24 cellular contexts compared by ENCODE assay signal in the genomic region with DNA sequence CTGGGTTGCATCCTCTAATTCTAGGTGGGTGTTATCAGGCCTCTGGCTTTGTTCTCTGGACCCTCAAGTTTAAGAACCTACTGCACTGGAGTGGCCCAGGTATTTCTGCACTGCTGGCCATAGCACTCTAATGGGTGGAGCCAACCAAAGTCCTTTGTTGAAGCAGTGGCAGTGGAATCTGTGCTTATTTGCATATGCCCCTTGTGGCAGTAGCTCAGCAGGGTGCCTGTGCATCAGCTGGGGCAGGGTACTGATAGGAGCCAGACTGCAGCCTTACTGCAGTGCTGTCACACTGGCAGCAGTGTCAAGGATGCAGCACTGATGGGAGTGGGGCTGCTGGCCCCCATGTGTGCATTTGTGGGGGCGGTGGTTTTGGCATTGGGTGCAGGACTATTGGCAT.
"Had no signal": no experiment of that assay in that cellular context is flagged by ENCODE, and none has a peak within 500 bp of the region (broad histone marks: within the 10 kb centered on the region; RNA-seq: fewer than 3 reads in every experiment).

No MANE protein-coding gene starts in this region.

- H3K4me3 ChIP-seq: gastroesophageal sphincter, pancreas, psoas muscle, right atrium auricular region, spleen, thyroid gland had no signal

- DNase-seq: activated CD4-positive, alpha-beta memory T cell treated with anti-CD3 and anti-CD28 coated beads for 36 hours; activated CD4-positive, alpha-beta T cell treated with anti-CD3 and anti-CD28 coated beads for 4 hours; activated CD4-positive, CD25-positive, alpha-beta regulatory T cell; activated effector memory CD4-positive, alpha-beta T cell treated with anti-CD3 and anti-CD28 coated beads, Interleukin-2, amount 50 U/mL, for 16 hours; activated naive CD4-positive, alpha-beta T cell treated with anti-CD3 and anti-CD28 coated beads, Interleukin-2, amount 10 ng/mL, durations not matched to agents 7 days and 5 days; activated naive CD8-positive, alpha-beta T cell treated with anti-CD3 and anti-CD28 coated beads, Interleukin-2, amount 50 U/mL, for 24 hours; cerebellar nuclear complex; cortex of kidney; head of caudate nucleus; hypothalamus; kidney; psoas muscle; spleen; stimulated activated CD4-positive, alpha-beta T cell treated with anti-CD3 and anti-CD28 coated beads, Interleukin-4, amount 100 ng/mL, for 24 hours; substantia nigra; T-helper 17 cell; thyroid gland had no signal

- H3K36me3 ChIP-seq: gastroesophageal sphincter, pancreas, right atrium auricular region, spleen, thyroid gland had no signal

- H3K9me3 ChIP-seq: pancreas, psoas muscle, right atrium auricular region, thyroid gland had no signal

- H3K4me3 Mint-ChIP-seq: activated CD4-positive, alpha-beta memory T cell treated with anti-CD3 and anti-CD28 coated beads for 36 hours; activated naive CD4-positive, alpha-beta T cell treated with anti-CD3 and anti-CD28 coated beads, Interleukin-2, amount 10 ng/mL, durations not matched to agents 7 days and 5 days; activated naive CD8-positive, alpha-beta T cell treated with anti-CD3 and anti-CD28 coated beads, Interleukin-2, amount 50 U/mL, for 24 hours; natural killer cell treated with Interleukin-12 subunit alpha and Interleukin-12 subunit beta and Interleukin-15 and Interleukin-18, amount 100 ng/mL, for 72 hours; stimulated activated naive CD8-positive, alpha-beta T cell treated with anti-CD3 and anti-CD28 coated beads, Interleukin-15, Interleukin-2, amounts not matched to agents 100 ng/mL and 50 ng/mL, for 24 hours; T-helper 17 cell had no signal

- H3K27ac ChIP-seq: epithelial cell of prostate, gastroesophageal sphincter, pancreas, psoas muscle, right atrium auricular region, spleen, thyroid gland had no signal

- H3K36me3 Mint-ChIP-seq: activated CD4-positive, alpha-beta memory T cell treated with anti-CD3 and anti-CD28 coated beads for 36 hours; activated naive CD4-positive, alpha-beta T cell treated with anti-CD3 and anti-CD28 coated beads, Interleukin-2, amount 10 ng/mL, durations not matched to agents 7 days and 5 days had no signal

- H3K27ac Mint-ChIP-seq: activated CD4-positive, alpha-beta memory T cell treated with anti-CD3 and anti-CD28 coated beads for 36 hours; activated naive CD4-positive, alpha-beta T cell treated with anti-CD3 and anti-CD28 coated beads, Interleukin-2, amount 10 ng/mL, durations not matched to agents 7 days and 5 days; activated naive CD8-positive, alpha-beta T cell treated with anti-CD3 and anti-CD28 coated beads, Interleukin-2, amount 50 U/mL, for 24 hours; natural killer cell treated with Interleukin-12 subunit alpha and Interleukin-12 subunit beta and Interleukin-15 and Interleukin-18, amount 100 ng/mL, for 72 hours; stimulated activated naive CD8-positive, alpha-beta T cell treated with anti-CD3 and anti-CD28 coated beads, Interleukin-15, Interleukin-2, amounts not matched to agents 100 ng/mL and 50 ng/mL, for 24 hours; T-helper 17 cell had no signal

- H3K27me3 ChIP-seq: gastroesophageal sphincter, pancreas, right atrium auricular region, spleen, thyroid gland had no signal

- H3K27me3 Mint-ChIP-seq: activated CD4-positive, alpha-beta memory T cell treated with anti-CD3 and anti-CD28 coated beads for 36 hours; activated naive CD4-positive, alpha-beta T cell treated with anti-CD3 and anti-CD28 coated beads, Interleukin-2, amount 10 ng/mL, durations not matched to agents 7 days and 5 days; activated naive CD8-positive, alpha-beta T cell treated with anti-CD3 and anti-CD28 coated beads, Interleukin-2, amount 50 U/mL, for 24 hours; natural killer cell treated with Interleukin-12 subunit alpha and Interleukin-12 subunit beta and Interleukin-15 and Interleukin-18, amount 100 ng/mL, for 72 hours; stimulated activated naive CD8-positive, alpha-beta T cell treated with anti-CD3 and anti-CD28 coated beads, Interleukin-15, Interleukin-2, amounts not matched to agents 100 ng/mL and 50 ng/mL, for 24 hours; T-helper 17 cell had no signal

- H3K4me1 ChIP-seq: gastroesophageal sphincter, pancreas, psoas muscle, right atrium auricular region, spleen, thyroid gland had no signal

- ATAC-seq: activated naive CD8-positive, alpha-beta T cell treated with anti-CD3 and anti-CD28 coated beads, Interleukin-2, amount 50 U/mL, for 24 hours; gastroesophageal sphincter; left lobe of liver; pancreas; psoas muscle; T-helper 17 cell had no signal

- H3K4me1 Mint-ChIP-seq: activated naive CD4-positive, alpha-beta T cell treated with anti-CD3 and anti-CD28 coated beads, Interleukin-2, amount 10 ng/mL, durations not matched to agents 7 days and 5 days; activated naive CD8-positive, alpha-beta T cell treated with anti-CD3 and anti-CD28 coated beads, Interleukin-2, amount 50 U/mL, for 24 hours; T-helper 17 cell had no signal
